ENCODE assay signal across 18 cellular contexts in the genomic region with DNA sequence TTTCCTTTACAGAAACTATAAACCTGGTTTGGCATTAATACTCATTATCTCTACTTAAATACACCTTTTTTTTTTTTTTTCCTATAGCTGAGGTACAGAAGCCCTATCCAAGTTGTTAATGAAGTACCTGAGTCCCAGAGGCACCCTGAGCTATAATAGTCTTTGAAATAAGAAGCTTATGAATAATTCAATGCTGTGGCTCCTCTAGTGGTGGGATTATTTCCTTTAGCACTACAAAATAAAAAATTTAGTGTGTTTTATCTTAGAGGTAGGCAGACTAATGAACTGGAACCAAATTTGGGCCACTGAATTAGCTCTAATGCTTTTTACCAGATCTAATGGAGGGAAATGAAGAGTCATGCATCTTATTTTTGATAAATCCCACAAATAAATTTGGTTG.
DNase-seq lines count a peak whose midpoint lies in the region; ATAC-seq and TF ChIP-seq lines count a peak whose summit lies in the region.
"Had no signal": no experiment of that assay in that cellular context is flagged by ENCODE, and none has a peak within 500 bp of the region (broad histone marks: within the 10 kb centered on the region; RNA-seq: fewer than 3 reads in every experiment).

No MANE protein-coding gene starts in this region.

- H3K27me3 ChIP-seq in mammary epithelial cell (ENCODE audit: insufficient read depth, low read length): no peaks in the 10 kb centered on the region
- no peaks in the 10 kb centered on the region for H3K27me3 ChIP-seq in RWPE2 (ENCODE audit: insufficient read depth, poor library complexity, severe bottlenecking)
- H3K27me3 ChIP-seq in kidney epithelial cell (ENCODE audit: control insufficient read depth, insufficient read depth, low read length): no peaks in the 10 kb centered on the region

- no peak overlapping the region for H3K4me2 ChIP-seq in mammary epithelial cell (ENCODE audit: insufficient read depth, low read depth, low read length)

- peak; percentile 28 for TF ChIP-seq CTCF in MCF 10A (IDR thresholded peaks at IDR 0.05; ENCODE audit: unreplicated experiment)
- TF ChIP-seq CTCF in mammary epithelial cell (conservative IDR thresholded peaks at IDR 0.05 in 1 of 2, IDR thresholded peaks at IDR 0.05 in 1 of 2; ENCODE audit: extremely low read depth in 1 of 2, insufficient read depth in 1 of 2, low read depth in 1 of 2, low read length in 2 of 2): no peak
- peak; percentile 15 for TF ChIP-seq CTCF in RWPE2 (IDR thresholded peaks at IDR 0.05; ENCODE audit: poor library complexity, severe bottlenecking)
- peak; percentile 13 for TF ChIP-seq CTCF in kidney epithelial cell (IDR thresholded peaks at IDR 0.05; ENCODE audit: insufficient read depth, low read length, poor library complexity, severe bottlenecking)

- no peak overlapping the region for H3K4me3 Mint-ChIP-seq in MCF 10A (ENCODE audit: unreplicated experiment)
- H3K4me3 Mint-ChIP-seq: B cell; CD4-positive, alpha-beta memory T cell had no signal

- DNase-seq in MCF 10A (ENCODE audit: unreplicated experiment) (no peak), mammary epithelial cell (no peak), RWPE2 (ENCODE audit: low spot score) (no peak), kidney epithelial cell (ENCODE audit: low read depth) (no peak), DMS114 treated with DMSO at 0.1 percent for 48 hours (lab: John Stamatoyannopoulos, UW; ENCODE audit: unreplicated experiment) (no peak), T-helper 1 cell (no peak)
- DNase-seq: CD4-positive, alpha-beta memory T cell; GOT3; KBM-7; NCI-H1105 treated with DMSO at 0.1 percent for 48 hours; NCI-H187; NCI-H2171; NCI-H446 treated with DMSO at 0.1 percent for 48 hours; NCI-H748 treated with DMSO at 0.1 percent for 48 hours; RPMI8226 had no signal

- no peak overlapping the region for H3K27ac Mint-ChIP-seq in MCF 10A (ENCODE audit: low read depth, unreplicated experiment)
- H3K27ac Mint-ChIP-seq: B cell; CD4-positive, alpha-beta memory T cell had no signal

- BruUV-seq in MCF 10A (replicated peaks; lab: Mats Ljungman, UMichigan): no TSS peak
- BruUV-seq in mammary epithelial cell (replicated peaks; lab: Mats Ljungman, UMichigan): no TSS peak

- no peaks in the 10 kb centered on the region for H3K36me3 Mint-ChIP-seq in MCF 10A (ENCODE audit: insufficient read depth, unreplicated experiment)
- H3K36me3 Mint-ChIP-seq: CD4-positive, alpha-beta memory T cell had no signal

- intact Hi-C loops in MCF 10A (cut with micrococcal nuclease): no loop called here
- intact Hi-C loops in mammary epithelial cell (cut with micrococcal nuclease): no loop called here

- no peaks in the 10 kb centered on the region for H3K4me1 ChIP-seq in mammary epithelial cell (ENCODE audit: insufficient read depth, low read length)
- H3K4me1 ChIP-seq in RWPE2 (ENCODE audit: insufficient read depth, poor library complexity, severe bottlenecking): no peaks in the 10 kb centered on the region

- no peak overlapping the region for H3K9ac ChIP-seq in mammary epithelial cell (ENCODE audit: insufficient read depth, low read length)

- in situ Hi-C loops in mammary epithelial cell (cut with MboI; ENCODE audit: low sequenced_read_pairs in 2 of 2): no loop called here

- POLR2A ChIA-PET in MCF 10A (lab: Yijun Ruan, JAX): interaction anchor here (1.3 kb wide), 1 partner anchor 9 kb away, joined by 3 read pairs; no protein-coding TSS in a partner anchor

- H3K9me3 ChIP-seq in mammary epithelial cell (replicated peaks; ENCODE audit: insufficient read depth, low read length) (peaks cover 12% of the 10 kb centered on the region), RWPE2 (ENCODE audit: severe bottlenecking) (peaks cover 3% of the 10 kb centered on the region)

- CTCF ChIA-PET in MCF 10A (lab: Yijun Ruan, JAX) (interaction anchor here (0.6 kb wide), 1 partner anchor 374 kb away, joined by 4 read pairs; no protein-coding TSS in a partner anchor), mammary epithelial cell (lab: Charles Lee; ENCODE audit: low non-redundant PET) (no interaction called here)

- no peak overlapping the region for H2AFZ ChIP-seq in mammary epithelial cell (ENCODE audit: low read depth, low read length)

- no peaks in the 10 kb centered on the region for H3K9me3 Mint-ChIP-seq in MCF 10A (ENCODE audit: unreplicated experiment)

- H3K79me2 ChIP-seq in mammary epithelial cell (ENCODE audit: insufficient read depth, low read length): no peaks in the 10 kb centered on the region

- no peak for ATAC-seq in RWPE2 (ENCODE audit: low read depth)
- no peak for ATAC-seq in HG03196 (IDR thresholded peaks at IDR 0.05; ENCODE audit: unreplicated experiment)

- no peaks in the 10 kb centered on the region for H3K27me3 Mint-ChIP-seq in MCF 10A (ENCODE audit: insufficient read depth, unreplicated experiment)
- H3K27me3 Mint-ChIP-seq: B cell; CD4-positive, alpha-beta memory T cell had no signal

- H3K4me1 Mint-ChIP-seq in MCF 10A (ENCODE audit: insufficient read depth, unreplicated experiment): peaks cover 7% of the 10 kb centered on the region
- H3K4me1 Mint-ChIP-seq: B cell; CD4-positive, alpha-beta memory T cell had no signal

- H3K27ac ChIP-seq in mammary epithelial cell (ENCODE audit: insufficient read depth, low read depth, low read length) (no peak overlapping the region), RWPE2 (ENCODE audit: poor library complexity, severe bottlenecking) (no peak overlapping the region)
- H3K27ac ChIP-seq: HL-60 had no signal

- H3K4me3 ChIP-seq in mammary epithelial cell (replicated peaks in 1 of 3; ENCODE audit: insufficient read depth in 1 of 3, low read depth in 2 of 3, low read length in 3 of 3) (no peak overlapping the region), RWPE2 (ENCODE audit: severe bottlenecking) (no peak overlapping the region), kidney epithelial cell (ENCODE audit: low read depth, low read length) (no peak overlapping the region)

- no peaks in the 10 kb centered on the region for H3K36me3 ChIP-seq in mammary epithelial cell (ENCODE audit: insufficient read depth, low read length)
- no peaks in the 10 kb centered on the region for H3K36me3 ChIP-seq in RWPE2 (ENCODE audit: low read depth)
- no peaks in the 10 kb centered on the region for H3K36me3 ChIP-seq in kidney epithelial cell (ENCODE audit: control insufficient read depth, insufficient read depth, low read length)

- H4K20me1 ChIP-seq in mammary epithelial cell (ENCODE audit: insufficient read depth, low read length): no peaks in the 10 kb centered on the region

- dilution Hi-C loops in mammary epithelial cell (cut with HindIII; ENCODE audit: low sequenced_read_pairs): no loop called here

Comparison
In these comparisons a context has a peak if more than half of its experiments do, and no peak if none do; other contexts are left out.
1. CTCF ChIP-seq: peak in MCF 10A (single experiment), RWPE2 (single experiment) and kidney epithelial cell (single experiment); none in mammary epithelial cell (0 of 2).